Comparison of ENCODE assay signal across 8 cellular contexts in genomic region chr2:239934571-239935171, GRCh38.
DNase-seq lines count a peak whose midpoint lies in the region; ATAC-seq, FAIRE-seq and TF ChIP-seq lines count a peak whose summit lies in the region.

No MANE protein-coding gene starts in this region.

- H4K20me1 ChIP-seq in mammary epithelial cell (ENCODE audit: insufficient read depth, low read length): no peaks in the 10 kb centered on the region

- H3K9ac ChIP-seq in mammary epithelial cell (ENCODE audit: insufficient read depth, low read length): no peak overlapping the region
- H3K9ac ChIP-seq in kidney (ENCODE audit: low read length in 2 of 2): no peak overlapping the region

- H2AFZ ChIP-seq in mammary epithelial cell (ENCODE audit: low read depth, low read length): no peak overlapping the region

- dilution Hi-C loops in mammary epithelial cell (cut with HindIII; ENCODE audit: low sequenced_read_pairs): no loop called here

- no peaks in the 10 kb centered on the region for H3K36me3 ChIP-seq in mammary epithelial cell (ENCODE audit: insufficient read depth, low read length)
- no peaks in the 10 kb centered on the region for H3K36me3 ChIP-seq in kidney (ENCODE audit: control insufficient read depth in 1 of 2, insufficient read depth in 2 of 2, low read length in 2 of 2)

- no peak overlapping the region for H3K4me2 ChIP-seq in mammary epithelial cell (ENCODE audit: insufficient read depth, low read depth, low read length)

- BruUV-seq in mammary epithelial cell (replicated peaks; lab: Mats Ljungman, UMichigan): no TSS peak

- in situ Hi-C loops in mammary epithelial cell (cut with MboI; ENCODE audit: low sequenced_read_pairs in 2 of 2): no loop called here

- ATAC-seq in GM21619 (IDR thresholded peaks at IDR 0.05; ENCODE audit: unreplicated experiment) (no peak), HG03045 (IDR thresholded peaks at IDR 0.05; ENCODE audit: unreplicated experiment) (no peak)

- H3K4me1 ChIP-seq in mammary epithelial cell (ENCODE audit: insufficient read depth, low read length) (no peaks in the 10 kb centered on the region), kidney (ENCODE audit: control insufficient read depth in 1 of 2, insufficient read depth in 1 of 2, low read depth in 1 of 2, low read length in 2 of 2) (no peaks in the 10 kb centered on the region)

- H3K4me3 ChIP-seq in LNCaP clone FGC (ENCODE audit: low read depth, low read length) (no peak overlapping the region), mammary epithelial cell (replicated peaks in 1 of 3; ENCODE audit: insufficient read depth in 1 of 3, low read depth in 2 of 3, low read length in 3 of 3) (no peak overlapping the region), kidney (ENCODE audit: low read length in 2 of 2) (no peak overlapping the region)

- intact Hi-C loops in mammary epithelial cell (cut with micrococcal nuclease): no loop called here
- intact Hi-C loops in kidney (cut with DNase I): no loop called here

- H3K9me3 ChIP-seq in mammary epithelial cell (replicated peaks; ENCODE audit: insufficient read depth, low read length) (peaks cover 7% of the 10 kb centered on the region), kidney (ENCODE audit: control insufficient read depth in 1 of 2, low read length in 2 of 2) (no peaks in the 10 kb centered on the region)

- FAIRE-seq in kidney (lab: Jason Lieb, UNC): no peak

- 49% methylated on average over 18 of the region's 19 CpGs for WGBS in mammary epithelial cell (ENCODE audit: low coverage, missing lambda C conversion rate)

- H3K79me2 ChIP-seq in mammary epithelial cell (ENCODE audit: insufficient read depth, low read length): no peaks in the 10 kb centered on the region

- H3K27ac ChIP-seq in VCaP: no peak overlapping the region
- no peak overlapping the region for H3K27ac ChIP-seq in mammary epithelial cell (ENCODE audit: insufficient read depth, low read depth, low read length)
- H3K27ac ChIP-seq in kidney (ENCODE audit: low read depth in 2 of 2, low read length in 2 of 2): no peak overlapping the region

- CTCF ChIA-PET in mammary epithelial cell (lab: Charles Lee; ENCODE audit: low non-redundant PET): no interaction called here

- no peaks in the 10 kb centered on the region for H3K27me3 ChIP-seq in mammary epithelial cell (ENCODE audit: insufficient read depth, low read length)

- TF ChIP-seq CTCF in LNCaP clone FGC (IDR thresholded peaks at IDR 0.05; ENCODE audit: control insufficient read depth, extremely low read depth, insufficient read depth) (peak; percentile 82), VCaP (conservative IDR thresholded peaks at IDR 0.05) (peak; percentile 89), mammary epithelial cell (conservative IDR thresholded peaks at IDR 0.05 in 1 of 2, IDR thresholded peaks at IDR 0.05 in 1 of 2; ENCODE audit: extremely low read depth in 1 of 2, insufficient read depth in 1 of 2, low read depth in 1 of 2, low read length in 2 of 2) (peak; percentile 48 to 51), kidney (IDR thresholded peaks at IDR 0.05; ENCODE audit: borderline replicate concordance, extremely low read depth, insufficient read depth) (peak; percentile 69)

- DNase-seq in DMS53 treated with DMSO at 0.1 percent for 48 hours (lab: John Stamatoyannopoulos, UW; ENCODE audit: unreplicated experiment): peak; percentile 37
- DNase-seq in LNCaP clone FGC (ENCODE audit: low read depth): no peak
- DNase-seq in mammary epithelial cell: no peak
- DNase-seq in kidney: peak; percentile 73
- peak; percentile 61 for DNase-seq in stimulated activated CD4-positive, alpha-beta T cell treated with anti-CD3 and anti-CD28 coated beads, Interleukin-1b, Interleukin-23, amount 100 ng/mL, for 48 hours

Comparison
In these comparisons a context has a peak if more than half of its experiments do, and no peak if none do; other contexts are left out.
1. DNase-seq: peak in DMS53 treated with DMSO at 0.1 percent for 48 hours (single experiment), kidney (single experiment) and stimulated activated CD4-positive, alpha-beta T cell treated with anti-CD3 and anti-CD28 coated beads, Interleukin-1b, Interleukin-23, amount 100 ng/mL, for 48 hours (single experiment); none in LNCaP clone FGC (single experiment) and mammary epithelial cell (single experiment).
2. Peak in every context shown above with its lines, with median percentiles within 50 percentile points of each other: CTCF ChIP-seq.